Comparison of ENCODE assay signal across 8 cellular contexts in genomic region chr17:50095626-50096037, GRCh38. TPM values are rescaled to one million over a fixed set of nuclear protein-coding genes. Genes with fewer than 3 reads are reported as not detected.
DNase-seq lines count a peak whose midpoint lies in the region; ATAC-seq and TF ChIP-seq lines count a peak whose summit lies in the region.

No MANE protein-coding gene starts in this region.

- ATAC-seq in GM23338 (peak; percentile 16), WTC11 (no peak)

- H4K20me1 ChIP-seq in GM23338 (replicated peaks; ENCODE audit: insufficient read depth): no peaks in the 10 kb centered on the region

- CTCF ChIA-PET in WTC11 (lab: Charles Lee): interaction anchor here (0.9 to 4.6 kb wide), 4 partner anchors 11 to 56 kb away, joined by 4 to 118 read pairs (median 15); no protein-coding TSS in a partner anchor

- intact Hi-C loops in left ventricle myocardium inferior (cut with micrococcal nuclease): loop anchor here (10.0 kb wide), 1 partner anchor 69 kb away; the partner anchor contains the start of gene SGCA

- H3K27ac ChIP-seq in GM23338 (ENCODE audit: low read depth) (no peak overlapping the region), left ventricle myocardium inferior (replicated peaks) (peak overlapping the region; percentile 97)

- peak overlapping the region; percentile 97 for H2AFZ ChIP-seq in GM23338

- H3K27me3 ChIP-seq in GM23338 (ENCODE audit: insufficient read depth) (no peaks in the 10 kb centered on the region), left ventricle myocardium inferior (ENCODE audit: low read depth) (no peaks in the 10 kb centered on the region)

- H3K4me1 ChIP-seq in GM23338 (ENCODE audit: insufficient read depth): peaks cover under 1% of the 10 kb centered on the region; the same call in 1 of the 2 replicates
- H3K4me1 ChIP-seq in left ventricle myocardium inferior: peaks cover 65% of the 10 kb centered on the region

- peak overlapping the region; percentile 90 for H3K27ac Mint-ChIP-seq in GM23338
- H3K27ac Mint-ChIP-seq in WTC11: peak overlapping the region; percentile 41; the same call in 1 of the 2 replicates

- DNase-seq in GM23338 (ENCODE audit: low spot score): peak; percentile 68
- no peak for DNase-seq in WTC11 (ENCODE audit: low spot score)
- DNase-seq in left ventricle myocardium inferior: no peak
- no peak for DNase-seq in skeletal muscle cell (ENCODE audit: low read depth)
- DNase-seq in NCI-H146 treated with DMSO at 0.1 percent for 48 hours (lab: John Stamatoyannopoulos, UW; ENCODE audit: unreplicated experiment): no peak
- DNase-seq in NCI-H187 (lab: John Stamatoyannopoulos, UW): no peak
- no peak for DNase-seq in RKO (ENCODE audit: low spot score)
- DNase-seq in activated gamma-delta T cell (lab: John Stamatoyannopoulos, UW): no peak

- H3K9me3 Mint-ChIP-seq in GM23338 (no peaks in the 10 kb centered on the region), WTC11 (no peaks in the 10 kb centered on the region)

- H3K79me2 ChIP-seq in GM23338 (replicated peaks; ENCODE audit: insufficient read depth): no peaks in the 10 kb centered on the region

- H3K4me3 Mint-ChIP-seq in GM23338 (peak overlapping the region; percentile 98), WTC11 (peak overlapping the region; percentile 97)

- H3K36me3 ChIP-seq in GM23338 (ENCODE audit: insufficient read depth) (no peaks in the 10 kb centered on the region), left ventricle myocardium inferior (peaks cover 34% of the 10 kb centered on the region)

- POLR2A ChIA-PET in WTC11 (lab: Charles Lee): interaction anchor here (0.6 kb wide), 1 partner anchor 11 kb away, joined by 5 read pairs; no protein-coding TSS in a partner anchor

- H3K4me2 ChIP-seq in GM23338: peak overlapping the region; percentile 96

- peaks cover 2% of the 10 kb centered on the region; the same call in 1 of the 3 replicates for H3K36me3 Mint-ChIP-seq in GM23338 (ENCODE audit: low read depth)
- no peaks in the 10 kb centered on the region for H3K36me3 Mint-ChIP-seq in WTC11

- H3K9me3 ChIP-seq in left ventricle myocardium inferior (replicated peaks): no peaks in the 10 kb centered on the region

- H3K27me3 Mint-ChIP-seq in GM23338 (ENCODE audit: insufficient read depth, low read depth, poor library complexity) (peaks cover 10% of the 10 kb centered on the region), WTC11 (ENCODE audit: low read depth) (no peaks in the 10 kb centered on the region)

- H3K4me3 ChIP-seq in GM23338: peak overlapping the region; percentile 95
- H3K4me3 ChIP-seq in left ventricle myocardium inferior: peak overlapping the region; percentile 99
- peak overlapping the region; percentile 88 for H3K4me3 ChIP-seq in skeletal muscle cell (ENCODE audit: low read depth, low read length)

- H3K4me1 Mint-ChIP-seq in GM23338 (peaks cover 7% of the 10 kb centered on the region), WTC11 (peaks cover 7% of the 10 kb centered on the region)

- H3K9me2 ChIP-seq in GM23338 (ENCODE audit: insufficient read depth): no peaks in the 10 kb centered on the region

- TF ChIP-seq CTCF in GM23338 (conservative IDR thresholded peaks at IDR 0.05; ENCODE audit: low read depth in 2 of 2) (no peak), WTC11 (IDR thresholded peaks at IDR 0.05) (no peak), left ventricle myocardium inferior (IDR thresholded peaks at IDR 0.05; ENCODE audit: borderline replicate concordance) (no peak)

- H3F3A ChIP-seq in GM23338 (replicated peaks; ENCODE audit: low read depth): no peaks in the 10 kb centered on the region

TF ChIP-seq in GM23338, 12 proteins besides CTCF, POLR2A, EP300 and RAD21 (continues in another document):
- TF ChIP-seq EZH2phosphoT487 (IDR thresholded peaks at IDR 0.05; ENCODE audit: unreplicated experiment): no peak
- no peak for TF ChIP-seq REST (IDR thresholded peaks at IDR 0.05; ENCODE audit: unreplicated experiment)
- no peak for TF ChIP-seq NANOG (IDR thresholded peaks at IDR 0.05; ENCODE audit: borderline replicate concordance)
- TF ChIP-seq JUNB (IDR thresholded peaks at IDR 0.05; ENCODE audit: unreplicated experiment): no peak
- TF ChIP-seq EZH2 (IDR thresholded peaks at IDR 0.05; ENCODE audit: low read depth, unreplicated experiment): no peak
- TF ChIP-seq STAT1 (IDR thresholded peaks at IDR 0.05; ENCODE audit: unreplicated experiment): no peak
- TF ChIP-seq ZNF331 (CRISPR knock-in tag; IDR thresholded peaks at IDR 0.05; ENCODE audit: low read depth): no peak
- TF ChIP-seq POLR2AphosphoS5 (IDR thresholded peaks at IDR 0.05; ENCODE audit: low read depth): no peak

TF ChIP-seq in WTC11, 78 proteins besides CTCF, POLR2A, EP300 and RAD21 (continues in another document):
- TF ChIP-seq NFE2L1 (CRISPR knock-in tag; IDR thresholded peaks at IDR 0.05) (no peak), ZNF317 (CRISPR knock-in tag; IDR thresholded peaks at IDR 0.05; ENCODE audit: borderline replicate concordance, low read depth) (no peak), FOXJ3 (CRISPR knock-in tag; IDR thresholded peaks at IDR 0.05; ENCODE audit: borderline replicate concordance) (no peak), SOX15 (CRISPR knock-in tag; IDR thresholded peaks at IDR 0.05) (no peak), FOXK1 (CRISPR knock-in tag; IDR thresholded peaks at IDR 0.05) (no peak), JUN (CRISPR knock-in tag; IDR thresholded peaks at IDR 0.05) (no peak), RORB (CRISPR knock-in tag; IDR thresholded peaks at IDR 0.05) (no peak), NR2C2 (CRISPR knock-in tag; IDR thresholded peaks at IDR 0.05) (no peak), NFYB (CRISPR knock-in tag; conservative IDR thresholded peaks at IDR 0.05; ENCODE audit: low read depth) (no peak), GRHL2 (CRISPR knock-in tag; IDR thresholded peaks at IDR 0.05; ENCODE audit: insufficient replicate concordance, severe bottlenecking) (no peak), SMAD3 (CRISPR knock-in tag; IDR thresholded peaks at IDR 0.05; ENCODE audit: borderline replicate concordance) (no peak), PREB (CRISPR knock-in tag; IDR thresholded peaks at IDR 0.05; ENCODE audit: borderline replicate concordance) (no peak), CREM (CRISPR knock-in tag; IDR thresholded peaks at IDR 0.05) (no peak), NR1H2 (CRISPR knock-in tag; IDR thresholded peaks at IDR 0.05) (no peak), ARID4B (CRISPR knock-in tag; IDR thresholded peaks at IDR 0.05; ENCODE audit: borderline replicate concordance) (no peak)

RNA-seq across cellular contexts. Expression of gene PDK2, which starts 0.5 kb away (rescaled TPM):
- total RNA-seq in GM23338 (2014; rRNA removed; shearing (Covaris generic)): 11.4 and 15.9 TPM in 2 replicates
- polyA plus RNA-seq in GM23338 (2016; fragmentation: Nextera tagmentation; extraction: Ambion mirVana): 12.0 and 13.2 TPM in 2 replicates
- total RNA-seq in WTC11 (2021): 16.6 to 21.3 TPM (median 19.8 TPM) in 3 replicates
- total RNA-seq in left ventricle myocardium inferior: 206 TPM

RNA-seq across cellular contexts. Expression of gene SAMD14, which starts 34.3 kb away (rescaled TPM):
- 1.3 and 4.7 TPM in 2 replicates for total RNA-seq in GM23338 (2014; rRNA removed; shearing (Covaris generic))
- 0.70 and 0.97 TPM in 2 replicates for polyA plus RNA-seq in GM23338 (2016; fragmentation: Nextera tagmentation; extraction: Ambion mirVana)
- total RNA-seq in WTC11 (2021) (4.5 to 6.0 TPM (median 5.9 TPM) in 3 replicates), left ventricle myocardium inferior (1.6 TPM)

RNA-seq across cellular contexts. Expression of gene ITGA3, which starts 39.7 kb away (rescaled TPM):
- 23.2 and 28.3 TPM in 2 replicates for total RNA-seq in GM23338 (2014; rRNA removed; shearing (Covaris generic))
- 9.6 and 11.0 TPM in 2 replicates for polyA plus RNA-seq in GM23338 (2016; fragmentation: Nextera tagmentation; extraction: Ambion mirVana)
- total RNA-seq in WTC11 (2021) (35.3 to 44.2 TPM (median 35.5 TPM) in 3 replicates), left ventricle myocardium inferior (17.0 TPM)

RNA-seq across cellular contexts. Expression of gene PPP1R9B, which starts 54.8 kb away (rescaled TPM):
- 10.1 and 10.5 TPM in 2 replicates for total RNA-seq in GM23338 (2014; rRNA removed; shearing (Covaris generic))
- polyA plus RNA-seq in GM23338 (2016; fragmentation: Nextera tagmentation; extraction: Ambion mirVana): 1.9 and 2.1 TPM in 2 replicates
- 20.4 to 21.7 TPM (median 20.6 TPM) in 3 replicates for total RNA-seq in WTC11 (2021)
- 33.0 TPM for total RNA-seq in left ventricle myocardium inferior
